1 cellular context compared by ENCODE assay signal in the genomic region with DNA sequence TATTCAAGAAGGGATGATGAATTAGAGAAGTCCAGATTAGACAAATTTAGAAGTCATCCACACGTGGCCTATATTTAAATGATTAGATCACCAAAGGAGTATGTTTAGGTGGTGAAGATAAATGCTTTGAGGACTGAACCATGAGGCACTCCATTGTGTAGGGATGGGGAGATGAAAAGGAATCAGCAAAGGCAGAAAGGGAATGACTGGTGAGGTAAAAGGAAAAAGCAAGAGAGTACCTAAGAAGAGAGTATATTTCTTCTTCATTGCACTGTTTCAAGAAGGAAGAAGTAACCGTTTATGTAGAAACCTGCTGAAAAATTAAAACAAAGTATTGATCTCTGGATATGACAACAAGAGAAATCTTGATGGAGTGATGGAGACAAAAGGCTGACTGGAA.
TF ChIP-seq lines count a peak whose summit lies in the region.

No MANE protein-coding gene starts in this region.

TF ChIP-seq in HEK293, 187 proteins besides CTCF, POLR2A, EP300 and RAD21 (continued from another document):
- TF ChIP-seq, protein P1, sequence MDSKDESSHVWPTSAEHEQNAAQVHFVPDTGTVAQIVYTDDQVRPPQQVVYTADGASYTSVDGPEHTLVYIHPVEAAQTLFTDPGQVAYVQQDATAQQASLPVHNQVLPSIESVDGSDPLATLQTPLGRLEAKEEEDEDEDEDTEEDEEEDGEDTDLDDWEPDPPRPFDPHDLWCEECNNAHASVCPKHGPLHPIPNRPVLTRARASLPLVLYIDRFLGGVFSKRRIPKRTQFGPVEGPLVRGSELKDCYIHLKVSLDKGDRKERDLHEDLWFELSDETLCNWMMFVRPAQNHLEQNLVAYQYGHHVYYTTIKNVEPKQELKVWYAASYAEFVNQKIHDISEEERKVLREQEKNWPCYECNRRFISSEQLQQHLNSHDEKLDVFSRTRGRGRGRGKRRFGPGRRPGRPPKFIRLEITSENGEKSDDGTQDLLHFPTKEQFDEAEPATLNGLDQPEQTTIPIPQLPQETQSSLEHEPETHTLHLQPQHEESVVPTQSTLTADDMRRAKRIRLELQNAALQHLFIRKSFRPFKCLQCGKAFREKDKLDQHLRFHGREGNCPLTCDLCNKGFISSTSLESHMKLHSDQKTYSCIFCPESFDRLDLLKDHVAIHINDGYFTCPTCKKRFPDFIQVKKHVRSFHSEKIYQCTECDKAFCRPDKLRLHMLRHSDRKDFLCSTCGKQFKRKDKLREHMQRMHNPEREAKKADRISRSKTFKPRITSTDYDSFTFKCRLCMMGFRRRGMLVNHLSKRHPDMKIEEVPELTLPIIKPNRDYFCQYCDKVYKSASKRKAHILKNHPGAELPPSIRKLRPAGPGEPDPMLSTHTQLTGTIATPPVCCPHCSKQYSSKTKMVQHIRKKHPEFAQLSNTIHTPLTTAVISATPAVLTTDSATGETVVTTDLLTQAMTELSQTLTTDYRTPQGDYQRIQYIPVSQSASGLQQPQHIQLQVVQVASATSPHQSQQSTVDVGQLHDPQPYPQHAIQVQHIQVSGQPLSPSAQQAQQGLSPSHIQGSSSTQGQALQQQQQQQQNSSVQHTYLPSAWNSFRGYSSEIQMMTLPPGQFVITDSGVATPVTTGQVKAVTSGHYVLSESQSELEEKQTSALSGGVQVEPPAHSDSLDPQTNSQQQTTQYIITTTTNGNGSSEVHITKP (tag by site-specific recombination; IDR thresholded peaks at IDR 0.05) = peak; percentile 79
- TF ChIP-seq, protein P2, sequence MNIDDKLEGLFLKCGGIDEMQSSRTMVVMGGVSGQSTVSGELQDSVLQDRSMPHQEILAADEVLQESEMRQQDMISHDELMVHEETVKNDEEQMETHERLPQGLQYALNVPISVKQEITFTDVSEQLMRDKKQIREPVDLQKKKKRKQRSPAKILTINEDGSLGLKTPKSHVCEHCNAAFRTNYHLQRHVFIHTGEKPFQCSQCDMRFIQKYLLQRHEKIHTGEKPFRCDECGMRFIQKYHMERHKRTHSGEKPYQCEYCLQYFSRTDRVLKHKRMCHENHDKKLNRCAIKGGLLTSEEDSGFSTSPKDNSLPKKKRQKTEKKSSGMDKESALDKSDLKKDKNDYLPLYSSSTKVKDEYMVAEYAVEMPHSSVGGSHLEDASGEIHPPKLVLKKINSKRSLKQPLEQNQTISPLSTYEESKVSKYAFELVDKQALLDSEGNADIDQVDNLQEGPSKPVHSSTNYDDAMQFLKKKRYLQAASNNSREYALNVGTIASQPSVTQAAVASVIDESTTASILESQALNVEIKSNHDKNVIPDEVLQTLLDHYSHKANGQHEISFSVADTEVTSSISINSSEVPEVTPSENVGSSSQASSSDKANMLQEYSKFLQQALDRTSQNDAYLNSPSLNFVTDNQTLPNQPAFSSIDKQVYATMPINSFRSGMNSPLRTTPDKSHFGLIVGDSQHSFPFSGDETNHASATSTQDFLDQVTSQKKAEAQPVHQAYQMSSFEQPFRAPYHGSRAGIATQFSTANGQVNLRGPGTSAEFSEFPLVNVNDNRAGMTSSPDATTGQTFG (tag by site-specific recombination; IDR thresholded peaks at IDR 0.05; ENCODE audit: borderline replicate concordance) = no peak
- TF ChIP-seq, protein P3, sequence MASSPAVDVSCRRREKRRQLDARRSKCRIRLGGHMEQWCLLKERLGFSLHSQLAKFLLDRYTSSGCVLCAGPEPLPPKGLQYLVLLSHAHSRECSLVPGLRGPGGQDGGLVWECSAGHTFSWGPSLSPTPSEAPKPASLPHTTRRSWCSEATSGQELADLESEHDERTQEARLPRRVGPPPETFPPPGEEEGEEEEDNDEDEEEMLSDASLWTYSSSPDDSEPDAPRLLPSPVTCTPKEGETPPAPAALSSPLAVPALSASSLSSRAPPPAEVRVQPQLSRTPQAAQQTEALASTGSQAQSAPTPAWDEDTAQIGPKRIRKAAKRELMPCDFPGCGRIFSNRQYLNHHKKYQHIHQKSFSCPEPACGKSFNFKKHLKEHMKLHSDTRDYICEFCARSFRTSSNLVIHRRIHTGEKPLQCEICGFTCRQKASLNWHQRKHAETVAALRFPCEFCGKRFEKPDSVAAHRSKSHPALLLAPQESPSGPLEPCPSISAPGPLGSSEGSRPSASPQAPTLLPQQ (tag by site-specific recombination; IDR thresholded peaks at IDR 0.05) = no peak
- TF ChIP-seq MZF1 (tag by site-specific recombination; IDR thresholded peaks at IDR 0.05; ENCODE audit: borderline replicate concordance) = peak; percentile 96; the same call in 1 of the 2 replicates
- peak; percentile 77 for TF ChIP-seq PRDM1 (tag by site-specific recombination; IDR thresholded peaks at IDR 0.05)
- no peak for TF ChIP-seq ZNF837 (tag by site-specific recombination; IDR thresholded peaks at IDR 0.05)
- TF ChIP-seq, protein P4, sequence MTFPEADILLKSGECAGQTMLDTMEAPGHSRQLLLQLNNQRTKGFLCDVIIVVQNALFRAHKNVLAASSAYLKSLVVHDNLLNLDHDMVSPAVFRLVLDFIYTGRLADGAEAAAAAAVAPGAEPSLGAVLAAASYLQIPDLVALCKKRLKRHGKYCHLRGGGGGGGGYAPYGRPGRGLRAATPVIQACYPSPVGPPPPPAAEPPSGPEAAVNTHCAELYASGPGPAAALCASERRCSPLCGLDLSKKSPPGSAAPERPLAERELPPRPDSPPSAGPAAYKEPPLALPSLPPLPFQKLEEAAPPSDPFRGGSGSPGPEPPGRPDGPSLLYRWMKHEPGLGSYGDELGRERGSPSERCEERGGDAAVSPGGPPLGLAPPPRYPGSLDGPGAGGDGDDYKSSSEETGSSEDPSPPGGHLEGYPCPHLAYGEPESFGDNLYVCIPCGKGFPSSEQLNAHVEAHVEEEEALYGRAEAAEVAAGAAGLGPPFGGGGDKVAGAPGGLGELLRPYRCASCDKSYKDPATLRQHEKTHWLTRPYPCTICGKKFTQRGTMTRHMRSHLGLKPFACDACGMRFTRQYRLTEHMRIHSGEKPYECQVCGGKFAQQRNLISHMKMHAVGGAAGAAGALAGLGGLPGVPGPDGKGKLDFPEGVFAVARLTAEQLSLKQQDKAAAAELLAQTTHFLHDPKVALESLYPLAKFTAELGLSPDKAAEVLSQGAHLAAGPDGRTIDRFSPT (tag by site-specific recombination; IDR thresholded peaks at IDR 0.05) = no peak
- TF ChIP-seq ZNF473 (tag by site-specific recombination; IDR thresholded peaks at IDR 0.05) = no peak
